Comparison of ENCODE assay signal across 8 cellular contexts in genomic region chr10:122051609-122052385, GRCh38.
DNase-seq lines count a peak whose midpoint lies in the region; ATAC-seq and TF ChIP-seq lines count a peak whose summit lies in the region.

No MANE protein-coding gene starts in this region.

- H3K4me1 ChIP-seq in foreskin keratinocyte, result peaks cover 7% of the 10 kb centered on the region

- H3K27me3 ChIP-seq in foreskin keratinocyte, result no peaks in the 10 kb centered on the region

- H3K27ac ChIP-seq in foreskin keratinocyte, result peak overlapping the region; percentile 1

- DNase-seq in H4 (ENCODE audit: low spot score) (peak; percentile 87), SK-N-DZ (ENCODE audit: low spot score) (peak; percentile 61), foreskin keratinocyte (peak; percentile 53 to 79), renal cortical epithelial cell (ENCODE audit: low read depth) (peak; percentile 88), DMS79 treated with DMSO at 0.1 percent for 48 hours (lab: John Stamatoyannopoulos, UW) (no peak), NCI-H1105 treated with DMSO at 0.1 percent for 48 hours (lab: John Stamatoyannopoulos, UW) (no peak)

- ATAC-seq in foreskin keratinocyte (peak; percentile 49), HG03025 (IDR thresholded peaks at IDR 0.05; ENCODE audit: low FRiP score, unreplicated experiment) (no peak), HG03521 (IDR thresholded peaks at IDR 0.05; ENCODE audit: unreplicated experiment) (no peak)

- peak; percentile 65 for TF ChIP-seq CTCF in foreskin keratinocyte (conservative IDR thresholded peaks at IDR 0.05)

Comparison
In these comparisons a context has a peak if more than half of its experiments do, and no peak if none do; other contexts are left out.
1. DNase-seq: peak in H4 (single experiment), SK-N-DZ (single experiment), foreskin keratinocyte (2 of 2) and renal cortical epithelial cell (single experiment); none in DMS79 treated with DMSO at 0.1 percent for 48 hours (single experiment) and NCI-H1105 treated with DMSO at 0.1 percent for 48 hours (single experiment).